In genomic region chr19:50266896-50267295, GRCh38 we compare ENCODE assay signal across 11 cellular contexts.
A peak's percentile ranks its signal among the peaks of the same experiment; 100 is the strongest.
DNase-seq lines count a peak whose midpoint lies in the region; ATAC-seq and TF ChIP-seq lines count a peak whose summit lies in the region.
"Had no signal": no experiment of that assay in that cellular context is flagged by ENCODE, and none has a peak within 500 bp of the region (broad histone marks: within the 10 kb centered on the region; RNA-seq: fewer than 3 reads in every experiment).

No MANE protein-coding gene starts in this region.

- H3K27me3 ChIP-seq in right lobe of liver: no peaks in the 10 kb centered on the region
- H3K27me3 ChIP-seq in testis: no peaks in the 10 kb centered on the region

- H3K4me1 ChIP-seq in right lobe of liver (peaks cover 0 to 7% (median 0%) of the 10 kb centered on the region in 4 donors), testis (peaks cover 8% of the 10 kb centered on the region)

- intact Hi-C loops in right lobe of liver (cut with DNase I): no loop called here
- intact Hi-C loops in testis (cut with DNase I; ENCODE audit: low total_unique reads): no loop called here

- TF ChIP-seq POLR2A in right lobe of liver (IDR thresholded peaks at IDR 0.05): no peak
- TF ChIP-seq POLR2A in testis (IDR thresholded peaks at IDR 0.05): no peak

- H3K27ac ChIP-seq in right lobe of liver: no peak overlapping the region
- no peak overlapping the region for H3K27ac ChIP-seq in testis

- peaks cover 0 to 37% (median 4%) of the 10 kb centered on the region in 4 donors for H3K36me3 ChIP-seq in right lobe of liver
- no peaks in the 10 kb centered on the region for H3K36me3 ChIP-seq in testis (ENCODE audit: low read depth, missing control alignments)

- DNase-seq in activated CD8-positive, alpha-beta memory T cell treated with anti-CD3 and anti-CD28 coated beads, Interleukin-2, amount 50 U/mL, for 48 hours: peak; percentile 76
- DNase-seq in activated CD8-positive, alpha-beta memory T cell treated with anti-CD3 and anti-CD28 coated beads, Interleukin-2, amount 50 U/mL, for 4 hours: no peak
- peak; percentile 9 for DNase-seq in activated T-cell treated with anti-CD3 and anti-CD28 coated beads for 1 hour (ENCODE audit: low read depth)
- DNase-seq in right lobe of liver: no peak
- DNase-seq in testis: peak; percentile 66
- no peak for DNase-seq in globus pallidus (ENCODE audit: low spot score)
- DNase-seq: dermis blood vessel endothelial cell, NCI-H1930, SIG-M5 had no signal

- ATAC-seq in right lobe of liver (peak; percentile 18 to 56 (median 39)), HG03460 (IDR thresholded peaks at IDR 0.05; ENCODE audit: unreplicated experiment) (no peak), HG02885 (IDR thresholded peaks at IDR 0.05; ENCODE audit: poor library complexity, unreplicated experiment) (no peak)

- H3K9me3 ChIP-seq in right lobe of liver (no peaks in the 10 kb centered on the region), testis (no peaks in the 10 kb centered on the region)

- 40% methylated on average over 6 of the region's 20 CpGs for WGBS in right lobe of liver (ENCODE audit: insufficient coverage, low coverage, low lambda C conversion rate, missing lambda C conversion rate)
- 24 to 36% methylated on average over 5 to 20 of the region's 20 CpGs for WGBS in testis, 2 donors

- TF ChIP-seq CTCF in right lobe of liver (IDR thresholded peaks at IDR 0.05) (no peak), testis (IDR thresholded peaks at IDR 0.05) (no peak)

- no peak overlapping the region for H3K4me3 ChIP-seq in right lobe of liver
- H3K4me3 ChIP-seq in testis: no peak overlapping the region

Comparison
In these comparisons a context has a peak if more than half of its experiments do, and no peak if none do; other contexts are left out.
1. DNase-seq: peak in activated CD8-positive, alpha-beta memory T cell treated with anti-CD3 and anti-CD28 coated beads, Interleukin-2, amount 50 U/mL, for 48 hours (single experiment), activated T-cell treated with anti-CD3 and anti-CD28 coated beads for 1 hour (single experiment) and testis (single experiment); none in activated CD8-positive, alpha-beta memory T cell treated with anti-CD3 and anti-CD28 coated beads, Interleukin-2, amount 50 U/mL, for 4 hours (single experiment), right lobe of liver (0 of 3) and globus pallidus (single experiment).
2. ATAC-seq: peak in right lobe of liver (4 of 4); none in HG03460 (single experiment) and HG02885 (single experiment).